Comparison of ENCODE assay signal across 17 cellular contexts in genomic region chr6:105767541-105767940, GRCh38.
DNase-seq lines count a peak whose midpoint lies in the region; ATAC-seq and TF ChIP-seq lines count a peak whose summit lies in the region.
"Had no signal": no experiment of that assay in that cellular context is flagged by ENCODE, and none has a peak within 500 bp of the region (broad histone marks: within the 10 kb centered on the region; RNA-seq: fewer than 3 reads in every experiment).

No MANE protein-coding gene starts in this region.

- intact Hi-C loops in left lung (cut with DNase I), result no loop called here

- H3K4me3 ChIP-seq in left lung, result no peak overlapping the region
- H3K4me3 ChIP-seq: A549; BLaER1 treated with 17β-estradiol and CSF1 and Interleukin-3, amounts not matched to agents 10 nM and 100 nM had no signal

- ATAC-seq in left lung, result no peak
- ATAC-seq in HG03571 (IDR thresholded peaks at IDR 0.05; ENCODE audit: unreplicated experiment), result no peak
- ATAC-seq: A549; CD8-positive, alpha-beta T cell had no signal

- H3K9me3 ChIP-seq in left lung, result no peaks in the 10 kb centered on the region
- H3K9me3 ChIP-seq: A549; BLaER1 treated with 17β-estradiol and CSF1 and Interleukin-3, amounts not matched to agents 10 nM and 100 nM; Caco-2 had no signal

- TF ChIP-seq CTCF in left lung (IDR thresholded peaks at IDR 0.05), result no peak

- in situ Hi-C loops in SK-MEL-5 (cut with HindIII; ENCODE audit: low pct_unique_long_range_greater_than_20kb, low sequenced_read_pairs), result no loop called here

- H3K4me1 ChIP-seq in left lung, result no peaks in the 10 kb centered on the region
- H3K4me1 ChIP-seq: A549; BLaER1 treated with 17β-estradiol and CSF1 and Interleukin-3, amounts not matched to agents 10 nM and 100 nM; Caco-2 had no signal

- no peaks in the 10 kb centered on the region for H3K36me3 ChIP-seq in left lung
- H3K36me3 ChIP-seq: BLaER1 treated with 17β-estradiol and CSF1 and Interleukin-3, amounts not matched to agents 10 nM and 100 nM had no signal

- DNase-seq in COLO829 (ENCODE audit: low spot score) (peak; percentile 29), SK-MEL-5 (ENCODE audit: low read depth, low spot score) (peak; percentile 57), foreskin melanocyte (peak; percentile 56), left lung (no peak), NCI-H1105 (lab: John Stamatoyannopoulos, UW) (no peak)
- DNase-seq: AML-193; Caco-2; Calu3; CD4-positive, alpha-beta T cell; CD8-positive, alpha-beta T cell; DMS79 treated with DMSO at 0.1 percent for 48 hours; GF-D8 had no signal

- H3K27me3 ChIP-seq in left lung, result no peaks in the 10 kb centered on the region
- H3K27me3 ChIP-seq: BLaER1 treated with 17β-estradiol and CSF1 and Interleukin-3, amounts not matched to agents 10 nM and 100 nM had no signal

- no peak overlapping the region for H3K27ac ChIP-seq in left lung
- H3K27ac ChIP-seq: 22Rv1; A549; BLaER1 treated with 17β-estradiol and CSF1 and Interleukin-3, amounts not matched to agents 10 nM and 100 nM; C4-2B had no signal

Comparison
In these comparisons a context has a peak if more than half of its experiments do, and no peak if none do; other contexts are left out.
1. DNase-seq: peak in COLO829 (single experiment), SK-MEL-5 (single experiment) and foreskin melanocyte (single experiment); none in left lung (0 of 2) and NCI-H1105 (single experiment).